In genomic region chr11:118114266-118114665, GRCh38 we compare ENCODE assay signal across 18 cellular contexts. TPM values are rescaled to one million over a fixed set of nuclear protein-coding genes. Genes with fewer than 3 reads are reported as not detected.
DNase-seq lines count a peak whose midpoint lies in the region; ATAC-seq, FAIRE-seq and TF ChIP-seq lines count a peak whose summit lies in the region.
"Had no signal": no experiment of that assay in that cellular context is flagged by ENCODE, and none has a peak within 500 bp of the region (broad histone marks: within the 10 kb centered on the region; RNA-seq: fewer than 3 reads in every experiment).

No MANE protein-coding gene starts in this region.

- H3K4me1 ChIP-seq in HEK293 (ENCODE audit: control insufficient read depth, insufficient read depth, low read length), result no peaks in the 10 kb centered on the region
- H3K4me1 ChIP-seq in keratinocyte (ENCODE audit: control insufficient read depth, extremely low read depth, insufficient read depth, low read length), result peaks cover 4% of the 10 kb centered on the region
- H3K4me1 ChIP-seq: Caco-2 had no signal

- H3K79me2 ChIP-seq in keratinocyte (ENCODE audit: control insufficient read depth, insufficient read depth, low read length), result no peaks in the 10 kb centered on the region

- H2AFZ ChIP-seq in keratinocyte (ENCODE audit: control insufficient read depth, low read length), result no peak overlapping the region

- H3K4me2 ChIP-seq in keratinocyte (ENCODE audit: control insufficient read depth, extremely low read depth, insufficient read depth, low read depth, low read length), result no peak overlapping the region
- H3K4me2 ChIP-seq: SK-N-SH had no signal

- H3K9me3 ChIP-seq in HEK293 (ENCODE audit: control insufficient read depth, insufficient read depth, low read depth, low read length), result no peaks in the 10 kb centered on the region
- H3K9me3 ChIP-seq in keratinocyte (ENCODE audit: control insufficient read depth, low read depth, low read length), result no peaks in the 10 kb centered on the region
- H3K9me3 ChIP-seq: Caco-2, SK-N-SH had no signal

- H3K4me1 Mint-ChIP-seq in natural killer cell treated with Interleukin-12 subunit alpha and Interleukin-12 subunit beta and Interleukin-15 and Interleukin-18, amount 100 ng/mL, for 72 hours (ENCODE audit: low read depth in 2 of 2), result peaks cover 3 to 7% of the 10 kb centered on the region in 2 donors
- H3K4me1 Mint-ChIP-seq: CD4-positive, CD25-positive, alpha-beta regulatory T cell had no signal

- POLR2A ChIA-PET in HEK293 (lab: Yijun Ruan, JAX), result interaction anchor here (1.1 kb wide), 1 partner anchor 9 kb away, joined by 4 read pairs; no protein-coding TSS in a partner anchor

- H3K27me3 ChIP-seq in bronchial epithelial cell (ENCODE audit: control insufficient read depth, insufficient read depth, low read length), result no peaks in the 10 kb centered on the region
- no peaks in the 10 kb centered on the region for H3K27me3 ChIP-seq in keratinocyte (ENCODE audit: control insufficient read depth, extremely low read depth, insufficient read depth, low read length)

- no peaks in the 10 kb centered on the region for H3K36me3 Mint-ChIP-seq in natural killer cell treated with Interleukin-12 subunit alpha and Interleukin-12 subunit beta and Interleukin-15 and Interleukin-18, amount 100 ng/mL, for 72 hours
- H3K36me3 Mint-ChIP-seq: CD4-positive, CD25-positive, alpha-beta regulatory T cell had no signal

- peaks cover 11 to 21% of the 10 kb centered on the region in 2 donors for H3K27me3 Mint-ChIP-seq in natural killer cell treated with Interleukin-12 subunit alpha and Interleukin-12 subunit beta and Interleukin-15 and Interleukin-18, amount 100 ng/mL, for 72 hours

- dilution Hi-C loops in keratinocyte (cut with MboI; ENCODE audit: extremely low pct_ligation_motif_present, low sequenced_read_pairs), result no loop called here

- ATAC-seq in GM21515 (IDR thresholded peaks at IDR 0.05; ENCODE audit: unreplicated experiment) (no peak), HG02938 (IDR thresholded peaks at IDR 0.05; ENCODE audit: unreplicated experiment) (no peak)
- no peak for ATAC-seq in natural killer cell treated with Interleukin-12 subunit alpha and Interleukin-12 subunit beta and Interleukin-15 and Interleukin-18, amount 100 ng/mL, for 72 hours

- CTCF ChIA-PET in HEK293 (lab: Yijun Ruan, JAX), result interaction anchor here (0.6 to 1.3 kb wide), 3 partner anchors 15 to 307 kb away, joined by 3 read pairs; no protein-coding TSS in a partner anchor

- no peak overlapping the region for H3K4me3 Mint-ChIP-seq in natural killer cell treated with Interleukin-12 subunit alpha and Interleukin-12 subunit beta and Interleukin-15 and Interleukin-18, amount 100 ng/mL, for 72 hours
- H3K4me3 Mint-ChIP-seq: CD4-positive, CD25-positive, alpha-beta regulatory T cell had no signal

- H4K20me1 ChIP-seq in keratinocyte (ENCODE audit: control insufficient read depth, extremely low read depth, insufficient read depth, low read length), result no peaks in the 10 kb centered on the region

- no peak overlapping the region for H3K9ac ChIP-seq in keratinocyte (ENCODE audit: control insufficient read depth, extremely low read depth, insufficient read depth, low read length)
- H3K9ac ChIP-seq: SK-N-SH had no signal

- no peak overlapping the region for H3K4me3 ChIP-seq in HEK293 (ENCODE audit: low read depth, low read length)
- no peak overlapping the region for H3K4me3 ChIP-seq in bronchial epithelial cell (ENCODE audit: low read depth, low read length)
- no peak overlapping the region for H3K4me3 ChIP-seq in keratinocyte (ENCODE audit: control insufficient read depth in 2 of 3, extremely low read depth in 1 of 3, insufficient read depth in 2 of 3, low read depth in 1 of 3, low read length in 3 of 3)

- no peaks in the 10 kb centered on the region for H3K9me3 Mint-ChIP-seq in natural killer cell treated with Interleukin-12 subunit alpha and Interleukin-12 subunit beta and Interleukin-15 and Interleukin-18, amount 100 ng/mL, for 72 hours
- H3K9me3 Mint-ChIP-seq: CD4-positive, CD25-positive, alpha-beta regulatory T cell had no signal

- H3K27ac Mint-ChIP-seq in natural killer cell treated with Interleukin-12 subunit alpha and Interleukin-12 subunit beta and Interleukin-15 and Interleukin-18, amount 100 ng/mL, for 72 hours, result no peak overlapping the region
- H3K27ac Mint-ChIP-seq: CD4-positive, CD25-positive, alpha-beta regulatory T cell had no signal

- FAIRE-seq in bronchial epithelial cell (lab: Jason Lieb, UNC), result no peak
- FAIRE-seq in keratinocyte (lab: Jason Lieb, UNC), result no peak

- no peaks in the 10 kb centered on the region for H3K9me1 ChIP-seq in keratinocyte (ENCODE audit: control insufficient read depth, extremely low read depth, insufficient read depth, low read length)

- H3K36me3 ChIP-seq in HEK293 (ENCODE audit: control insufficient read depth in 2 of 2, insufficient read depth in 1 of 2, low read length in 2 of 2), result no peaks in the 10 kb centered on the region
- peaks cover 6% of the 10 kb centered on the region for H3K36me3 ChIP-seq in bronchial epithelial cell (ENCODE audit: control insufficient read depth, insufficient read depth, low read length)
- no peaks in the 10 kb centered on the region for H3K36me3 ChIP-seq in keratinocyte (ENCODE audit: control insufficient read depth in 2 of 2, extremely low read depth in 1 of 2, insufficient read depth in 2 of 2, low read length in 2 of 2)

- H3K27ac ChIP-seq in HEK293 (ENCODE audit: extremely low read depth, low read depth, low read length) (no peak overlapping the region), keratinocyte (ENCODE audit: control insufficient read depth, insufficient read depth, low read length) (no peak overlapping the region)

- peak; percentile 20; the same call in 1 of the 3 replicates for TF ChIP-seq CTCF in GM12872 (IDR thresholded peaks at IDR 0.05; ENCODE audit: insufficient read depth, low read depth, low read length)
- no peak for TF ChIP-seq CTCF in HEK293 (tag by site-specific recombination; IDR thresholded peaks at IDR 0.05)
- no peak for TF ChIP-seq CTCF in bronchial epithelial cell (IDR thresholded peaks at IDR 0.05; ENCODE audit: insufficient read depth, low read length, severe bottlenecking)
- TF ChIP-seq CTCF in keratinocyte (optimal IDR thresholded peaks at IDR 0.05 in 1 of 3, IDR thresholded peaks at IDR 0.05 in 1 of 3, conservative IDR thresholded peaks at IDR 0.05 in 1 of 3; ENCODE audit: extremely low read depth in 1 of 3, insufficient read depth in 2 of 3, low read length in 3 of 3), result peak in 2 of 3 experiments; percentile 44 to 48

- DNase-seq in bronchial epithelial cell (ENCODE audit: low read depth), result peak; percentile 58
- no peak for DNase-seq in keratinocyte (ENCODE audit: low read depth, low spot score)
- no peak for DNase-seq in natural killer cell treated with Interleukin-12 subunit alpha and Interleukin-12 subunit beta and Interleukin-15 and Interleukin-18, amount 100 ng/mL, for 72 hours (ENCODE audit: low spot score)
- DNase-seq: Caco-2, DMS153, H7, KBM-7, NCI-H1048, NCI-H146, NCI-H2081, NCI-H510A treated with DMSO at 0.1 percent for 48 hours, SHP77, SK-N-SH had no signal

TF ChIP-seq in HEK293, 187 proteins besides CTCF, POLR2A, EP300 and RAD21 (continues in another document):
- TF ChIP-seq ZNF544 (tag by site-specific recombination; IDR thresholded peaks at IDR 0.05) (no peak), ZNF48 (tag by site-specific recombination; IDR thresholded peaks at IDR 0.05) (no peak), ZNF214 (tag by site-specific recombination; IDR thresholded peaks at IDR 0.05; ENCODE audit: borderline replicate concordance) (no peak), ZNF654 (tag by site-specific recombination; IDR thresholded peaks at IDR 0.05; ENCODE audit: low read depth) (no peak)

RNA-seq across cellular contexts. Expression of gene SMIM35, which starts 27.5 kb away (rescaled TPM):
- total RNA-seq in bronchial epithelial cell, result not detected in 2 replicates
- not detected in 3 replicates for polyA plus RNA-seq in keratinocyte
- polyA plus RNA-seq in keratinocyte (2011; ENCODE audit: low read depth), result not detected
- polyA plus RNA-seq in keratinocyte (2011; cell fraction: cytosol; rRNA removed), result not detected in 2 replicates
- polyA plus RNA-seq in keratinocyte (2011; cell fraction: nucleus; rRNA removed), result not detected in 2 replicates
- not detected in 2 replicates for polyA plus RNA-seq in keratinocyte (2012; ENCODE audit: low replicate concordance)
- polyA minus RNA-seq in keratinocyte, result not detected in 3 replicates
- not detected for polyA minus RNA-seq in keratinocyte (2011; cell fraction: cytosol; rRNA and poly(A)+ RNA removed)
- not detected in 2 replicates for polyA minus RNA-seq in keratinocyte (2011; cell fraction: nucleus; rRNA and poly(A)+ RNA removed)
- not detected for total RNA-seq in natural killer cell treated with Interleukin-12 subunit alpha and Interleukin-12 subunit beta and Interleukin-15 and Interleukin-18, amount 100 ng/mL, for 72 hours
- total RNA-seq: Caco-2, H7 had no signal
- polyA plus RNA-seq: SK-N-SH had no signal

RNA-seq across cellular contexts. Expression of gene TMPRSS4, which starts 37.4 kb away (rescaled TPM):
- 42.4 and 202 TPM in 2 replicates for total RNA-seq in bronchial epithelial cell
- polyA plus RNA-seq in keratinocyte, result 0.69 to 1.7 TPM (median 1.2 TPM) in 3 replicates
- 2.9 TPM for polyA plus RNA-seq in keratinocyte (2011; ENCODE audit: low read depth)
- polyA plus RNA-seq in keratinocyte (2011; cell fraction: cytosol; rRNA removed), result 0.48 and 1.7 TPM in 2 replicates
- 0.85 and 1.3 TPM in 2 replicates for polyA plus RNA-seq in keratinocyte (2011; cell fraction: nucleus; rRNA removed)
- polyA plus RNA-seq in keratinocyte (2012; ENCODE audit: low replicate concordance), result 0.77 and 7.0 TPM in 2 replicates
- polyA minus RNA-seq in keratinocyte, result 0.72 to 3.1 TPM (median 1.5 TPM) in 3 replicates
- not detected for polyA minus RNA-seq in keratinocyte (2011; cell fraction: cytosol; rRNA and poly(A)+ RNA removed)
- 1.6 and 1.7 TPM in 2 replicates for polyA minus RNA-seq in keratinocyte (2011; cell fraction: nucleus; rRNA and poly(A)+ RNA removed)
- total RNA-seq in natural killer cell treated with Interleukin-12 subunit alpha and Interleukin-12 subunit beta and Interleukin-15 and Interleukin-18, amount 100 ng/mL, for 72 hours, result under 1 TPM in 1 of 2 donors, not detected in 1; 0.19 TPM
- total RNA-seq: CD4-positive, CD25-positive, alpha-beta regulatory T cell had no signal
- polyA plus RNA-seq: CD4-positive, CD25-positive, alpha-beta regulatory T cell; SK-N-SH had no signal

RNA-seq across cellular contexts. Expression of gene SCN4B, which starts 38.4 kb away (rescaled TPM):
- 0.53 and 1.2 TPM in 2 replicates for total RNA-seq in bronchial epithelial cell
- 6.3 to 10.8 TPM (median 7.7 TPM) in 3 replicates for polyA plus RNA-seq in keratinocyte
- 3.9 TPM for polyA plus RNA-seq in keratinocyte (2011; ENCODE audit: low read depth)
- 4.1 and 4.9 TPM in 2 replicates for polyA plus RNA-seq in keratinocyte (2011; cell fraction: cytosol; rRNA removed)
- 14.6 and 22.7 TPM in 2 replicates for polyA plus RNA-seq in keratinocyte (2011; cell fraction: nucleus; rRNA removed)
- polyA plus RNA-seq in keratinocyte (2012; ENCODE audit: low replicate concordance), result 5.3 and 15.1 TPM in 2 replicates
- 7.0 to 9.4 TPM (median 7.7 TPM) in 3 replicates for polyA minus RNA-seq in keratinocyte
- polyA minus RNA-seq in keratinocyte (2011; cell fraction: cytosol; rRNA and poly(A)+ RNA removed), result 7.7 TPM
- 7.9 and 15.6 TPM in 2 replicates for polyA minus RNA-seq in keratinocyte (2011; cell fraction: nucleus; rRNA and poly(A)+ RNA removed)
- total RNA-seq in natural killer cell treated with Interleukin-12 subunit alpha and Interleukin-12 subunit beta and Interleukin-15 and Interleukin-18, amount 100 ng/mL, for 72 hours, result not detected
- total RNA-seq: CD4-positive, CD25-positive, alpha-beta regulatory T cell had no signal
- polyA plus RNA-seq: CD4-positive, CD25-positive, alpha-beta regulatory T cell had no signal

Comparison
In these comparisons a context has a peak if more than half of its experiments do, and no peak if none do; other contexts are left out.
1. CTCF ChIP-seq: peak in GM12872 (single experiment) and keratinocyte (2 of 3); none in HEK293 (single experiment) and bronchial epithelial cell (single experiment).
2. RNA of gene TMPRSS4, which starts 37.4 kb away (total RNA-seq): 42.4 to 202 TPM in bronchial epithelial cell; 0.19 TPM in natural killer cell treated with Interleukin-12 subunit alpha and Interleukin-12 subunit beta and Interleukin-15 and Interleukin-18, amount 100 ng/mL, for 72 hours; every median in the first group is over 10 times any median in the second.